Comparison of ENCODE assay signal across 9 cellular contexts in genomic region chr2:230347659-230348305, GRCh38. TPM values are rescaled to one million over a fixed set of nuclear protein-coding genes. Genes with fewer than 3 reads are reported as not detected.
DNase-seq lines count a peak whose midpoint lies in the region; ATAC-seq and TF ChIP-seq lines count a peak whose summit lies in the region.
"Had no signal": no experiment of that assay in that cellular context is flagged by ENCODE, and none has a peak within 500 bp of the region (broad histone marks: within the 10 kb centered on the region; RNA-seq: fewer than 3 reads in every experiment).

No MANE protein-coding gene starts in this region.

- H3K9me3 Mint-ChIP-seq in IgD-negative memory B cell = peaks cover 8 to 34% (median 8%) of the 10 kb centered on the region in 3 donors
- H3K9me3 Mint-ChIP-seq in activated naive CD8-positive, alpha-beta T cell (ENCODE audit: low read depth) = peaks cover 15% of the 10 kb centered on the region
- H3K9me3 Mint-ChIP-seq in stimulated activated memory B cell treated with anti-CD40 and anti-IgM and Interleukin-4, amounts not matched to agents 10 μg/mL and 1 μg/mL and 100 μg/mL, for 72 hours = peaks cover 24% of the 10 kb centered on the region

- H3K36me3 ChIP-seq in left ventricle myocardium inferior = peaks cover 33% of the 10 kb centered on the region
- H3K36me3 ChIP-seq: SJCRH30 had no signal

- peaks cover 33 to 44% (median 38%) of the 10 kb centered on the region in 3 donors for H3K4me1 Mint-ChIP-seq in IgD-negative memory B cell
- peaks cover 75% of the 10 kb centered on the region for H3K4me1 Mint-ChIP-seq in activated naive CD8-positive, alpha-beta T cell (ENCODE audit: low read depth)
- peaks cover 63% of the 10 kb centered on the region for H3K4me1 Mint-ChIP-seq in stimulated activated memory B cell treated with anti-CD40 and anti-IgM and Interleukin-4, amounts not matched to agents 10 μg/mL and 1 μg/mL and 100 μg/mL, for 72 hours

- H3K4me3 Mint-ChIP-seq in IgD-negative memory B cell = peak overlapping the region in 2 of 4 donors; percentile 69 to 88
- peak overlapping the region; percentile 28 for H3K4me3 Mint-ChIP-seq in activated naive CD8-positive, alpha-beta T cell
- no peak overlapping the region for H3K4me3 Mint-ChIP-seq in stimulated activated memory B cell treated with anti-CD40 and anti-IgM and Interleukin-4, amounts not matched to agents 10 μg/mL and 1 μg/mL and 100 μg/mL, for 72 hours

- intact Hi-C loops in Right ventricle myocardium superior (cut with DNase I) (no loop called here), left ventricle myocardium inferior (cut with micrococcal nuclease) (no loop called here)

- no peaks in the 10 kb centered on the region for H3K27me3 Mint-ChIP-seq in IgD-negative memory B cell
- no peaks in the 10 kb centered on the region for H3K27me3 Mint-ChIP-seq in activated naive CD8-positive, alpha-beta T cell
- H3K27me3 Mint-ChIP-seq in stimulated activated memory B cell treated with anti-CD40 and anti-IgM and Interleukin-4, amounts not matched to agents 10 μg/mL and 1 μg/mL and 100 μg/mL, for 72 hours = no peaks in the 10 kb centered on the region

- H3K36me3 Mint-ChIP-seq in IgD-negative memory B cell = peaks cover 31% of the 10 kb centered on the region
- H3K36me3 Mint-ChIP-seq in activated naive CD8-positive, alpha-beta T cell = peaks cover 42% of the 10 kb centered on the region
- peaks cover 64% of the 10 kb centered on the region for H3K36me3 Mint-ChIP-seq in stimulated activated memory B cell treated with anti-CD40 and anti-IgM and Interleukin-4, amounts not matched to agents 10 μg/mL and 1 μg/mL and 100 μg/mL, for 72 hours

- H3K4me3 ChIP-seq in left ventricle myocardium inferior = no peak overlapping the region
- H3K4me3 ChIP-seq: SJCRH30 had no signal

- no peak overlapping the region for H3K27ac ChIP-seq in left ventricle myocardium inferior (replicated peaks)
- H3K27ac ChIP-seq: SJCRH30 had no signal

- ATAC-seq in Right ventricle myocardium superior (ENCODE audit: poor library complexity) (peak; percentile 56), HG03457 (IDR thresholded peaks at IDR 0.05; ENCODE audit: unreplicated experiment) (no peak), GM21515 (IDR thresholded peaks at IDR 0.05; ENCODE audit: unreplicated experiment) (no peak)
- ATAC-seq in stimulated activated memory B cell treated with anti-CD40 and anti-IgM and Interleukin-4, amounts not matched to agents 10 μg/mL and 1 μg/mL and 100 μg/mL, for 72 hours = peak; percentile 78

- H3K4me1 ChIP-seq in left ventricle myocardium inferior = no peaks in the 10 kb centered on the region
- H3K4me1 ChIP-seq: SJCRH30 had no signal

- peak overlapping the region; percentile 16 to 81 (median 72) for H3K27ac Mint-ChIP-seq in IgD-negative memory B cell
- peak overlapping the region; percentile 93 for H3K27ac Mint-ChIP-seq in activated naive CD8-positive, alpha-beta T cell
- peak overlapping the region; percentile 85 for H3K27ac Mint-ChIP-seq in stimulated activated memory B cell treated with anti-CD40 and anti-IgM and Interleukin-4, amounts not matched to agents 10 μg/mL and 1 μg/mL and 100 μg/mL, for 72 hours

- DNase-seq in Right ventricle myocardium superior (no peak), left ventricle myocardium inferior (no peak), AG20443 (ENCODE audit: low spot score) (no peak)
- DNase-seq: SJCRH30 had no signal

- peaks cover 51% of the 10 kb centered on the region for H3K9me3 ChIP-seq in left ventricle myocardium inferior (replicated peaks)
- H3K9me3 ChIP-seq: SJCRH30 had no signal

- no peaks in the 10 kb centered on the region for H3K27me3 ChIP-seq in left ventricle myocardium inferior (ENCODE audit: low read depth)
- H3K27me3 ChIP-seq: SJCRH30 had no signal

- no peak for TF ChIP-seq CTCF in left ventricle myocardium inferior (IDR thresholded peaks at IDR 0.05; ENCODE audit: borderline replicate concordance)

RNA-seq across cellular contexts. Expression of gene SP140L, which starts 20.8 kb away (rescaled TPM):
- total RNA-seq in Right ventricle myocardium superior (5.5 TPM), left ventricle myocardium inferior (4.3 TPM)
- 38.9 TPM for polyA plus RNA-seq in IgD-negative memory B cell

Comparison
In these comparisons a context has a peak if more than half of its experiments do, and no peak if none do; other contexts are left out.
1. ATAC-seq: peak in Right ventricle myocardium superior (single experiment) and stimulated activated memory B cell treated with anti-CD40 and anti-IgM and Interleukin-4, amounts not matched to agents 10 μg/mL and 1 μg/mL and 100 μg/mL, for 72 hours (single experiment); none in HG03457 (single experiment) and GM21515 (single experiment).
2. Peak in every context shown above with its lines, with median percentiles within 50 percentile points of each other: H3K27ac Mint-ChIP-seq.